Comparison of ENCODE assay signal across 20 cellular contexts in the genomic region with DNA sequence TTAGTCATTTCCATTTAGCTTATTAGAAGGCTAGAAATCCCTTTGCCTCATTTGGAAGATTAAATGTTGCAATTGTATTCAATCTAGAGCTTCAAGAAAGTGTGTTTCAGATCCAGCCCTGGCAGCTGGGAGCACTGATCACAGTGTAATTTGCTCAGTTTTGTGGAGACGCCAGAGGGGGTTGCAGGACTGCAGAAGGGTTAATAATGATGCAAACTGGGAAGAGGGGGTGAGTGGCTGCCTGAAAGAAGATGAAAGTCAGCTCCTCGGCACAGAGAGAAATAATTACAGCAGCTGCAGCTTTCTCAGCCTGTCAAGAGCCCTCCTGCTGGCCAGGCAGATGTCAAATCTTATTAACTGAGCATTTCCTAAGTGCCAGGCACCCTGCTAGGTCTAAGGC.
A peak's percentile ranks its signal among the peaks of the same experiment; 100 is the strongest.
DNase-seq lines count a peak whose midpoint lies in the region; ATAC-seq, FAIRE-seq and TF ChIP-seq lines count a peak whose summit lies in the region.
"Had no signal": no experiment of that assay in that cellular context is flagged by ENCODE, and none has a peak within 500 bp of the region (broad histone marks: within the 10 kb centered on the region; RNA-seq: fewer than 3 reads in every experiment).

No MANE protein-coding gene starts in this region.

- no peaks in the 10 kb centered on the region for H3K36me3 Mint-ChIP-seq in endodermal cell (ENCODE audit: low read depth)
- H3K36me3 Mint-ChIP-seq: CD8-positive, alpha-beta memory T cell had no signal

- DNase-seq in D721Med (ENCODE audit: insufficient read length, low spot score): peak; percentile 24
- DNase-seq in NCI-H82 treated with DMSO at 0.1 percent for 48 hours (lab: John Stamatoyannopoulos, UW; ENCODE audit: unreplicated experiment): peak; percentile 46
- peak; percentile 47 for DNase-seq in endodermal cell
- no peak for DNase-seq in inferior parietal cortex (ENCODE audit: extremely low spot score)
- no peak for DNase-seq in GM19238 (ENCODE audit: insufficient read length, low spot score)
- DNase-seq in COLO829 (ENCODE audit: low spot score): no peak
- DNase-seq: activated CD4-positive, CD25-positive, alpha-beta regulatory T cell; activated naive CD8-positive, alpha-beta T cell treated with anti-CD3 and anti-CD28 coated beads, Interleukin-2, amount 50 U/mL, for 24 hours; CD8-positive, alpha-beta memory T cell; effector memory CD4-positive, alpha-beta T cell; EL; left cardiac atrium; stimulated activated CD4-positive, alpha-beta T cell treated with anti-CD3 and anti-CD28 coated beads, Interleukin-4, amount 100 ng/mL, for 24 hours had no signal

- H3K4me1 Mint-ChIP-seq in endodermal cell: peaks cover 5% of the 10 kb centered on the region
- H3K4me1 Mint-ChIP-seq: activated naive CD8-positive, alpha-beta T cell treated with anti-CD3 and anti-CD28 coated beads, Interleukin-2, amount 50 U/mL, for 24 hours; CD8-positive, alpha-beta memory T cell had no signal

- H3K27me3 Mint-ChIP-seq in endodermal cell (ENCODE audit: insufficient read depth): no peaks in the 10 kb centered on the region
- H3K27me3 Mint-ChIP-seq: activated naive CD8-positive, alpha-beta T cell treated with anti-CD3 and anti-CD28 coated beads, Interleukin-2, amount 50 U/mL, for 24 hours had no signal

- H3F3A ChIP-seq in neural cell (ENCODE audit: insufficient read depth, low read length, poor library complexity, severe bottlenecking): no peaks in the 10 kb centered on the region

- H3K4me2 ChIP-seq in neural cell (ENCODE audit: low read length): no peak overlapping the region
- H3K4me2 ChIP-seq: hepatocyte had no signal

- H3K27ac Mint-ChIP-seq in endodermal cell: no peak overlapping the region
- H3K27ac Mint-ChIP-seq: activated naive CD8-positive, alpha-beta T cell treated with anti-CD3 and anti-CD28 coated beads, Interleukin-2, amount 50 U/mL, for 24 hours; CD8-positive, alpha-beta memory T cell; T-helper 1 cell treated with Interleukin-12 subunit alpha and Interleukin-12 subunit beta and Interleukin-4 antibody, amounts not matched to agents 30 μg/mL and 1 μg/mL, for 36 hours had no signal

- H3K36me3 ChIP-seq in endodermal cell (ENCODE audit: control insufficient read depth, insufficient read depth, low read length) (no peaks in the 10 kb centered on the region), neural cell (ENCODE audit: insufficient read depth, low read length) (no peaks in the 10 kb centered on the region)
- H3K36me3 ChIP-seq: cardiac muscle cell, pancreas had no signal

- H3K4me3 Mint-ChIP-seq in endodermal cell: no peak overlapping the region
- H3K4me3 Mint-ChIP-seq: activated naive CD8-positive, alpha-beta T cell treated with anti-CD3 and anti-CD28 coated beads, Interleukin-2, amount 50 U/mL, for 24 hours; CD8-positive, alpha-beta memory T cell; T-helper 1 cell treated with Interleukin-12 subunit alpha and Interleukin-12 subunit beta and Interleukin-4 antibody, amounts not matched to agents 30 μg/mL and 1 μg/mL, for 36 hours had no signal

- H3K27ac ChIP-seq in endodermal cell (ENCODE audit: low read depth, low read length): no peak overlapping the region
- H3K27ac ChIP-seq in neural cell (ENCODE audit: low read length): no peak overlapping the region
- H3K27ac ChIP-seq: cardiac muscle cell, hepatocyte, pancreas, skin epidermis had no signal

- no peaks in the 10 kb centered on the region for H3K9me3 Mint-ChIP-seq in endodermal cell
- H3K9me3 Mint-ChIP-seq: activated naive CD8-positive, alpha-beta T cell treated with anti-CD3 and anti-CD28 coated beads, Interleukin-2, amount 50 U/mL, for 24 hours had no signal

- no peaks in the 10 kb centered on the region for H3K9me2 ChIP-seq in neural cell (ENCODE audit: insufficient read depth, low read length)

- ATAC-seq in GM18502 (IDR thresholded peaks at IDR 0.05; ENCODE audit: poor library complexity, unreplicated experiment): no peak
- ATAC-seq: activated naive CD8-positive, alpha-beta T cell treated with anti-CD3 and anti-CD28 coated beads, Interleukin-2, amount 50 U/mL, for 24 hours had no signal

- H3K9me3 ChIP-seq in endodermal cell (ENCODE audit: control insufficient read depth, low read length) (no peaks in the 10 kb centered on the region), neural cell (ENCODE audit: low read length) (no peaks in the 10 kb centered on the region)
- H3K9me3 ChIP-seq: pancreas had no signal

- no peak overlapping the region for H3K9ac ChIP-seq in endodermal cell (ENCODE audit: extremely low read depth, low read length, poor library complexity, severe bottlenecking)
- no peak overlapping the region for H3K9ac ChIP-seq in neural cell (ENCODE audit: low read length)

- no peak overlapping the region for H3K4me3 ChIP-seq in endodermal cell (ENCODE audit: low read length)
- no peak overlapping the region for H3K4me3 ChIP-seq in neural cell (ENCODE audit: low read length)
- H3K4me3 ChIP-seq: cardiac muscle cell, hepatocyte, pancreas, skin epidermis had no signal

- H3K27me3 ChIP-seq in endodermal cell (ENCODE audit: control insufficient read depth, insufficient read depth, low read length, poor library complexity, severe bottlenecking) (no peaks in the 10 kb centered on the region), neural cell (ENCODE audit: insufficient read depth, low read depth, low read length) (no peaks in the 10 kb centered on the region)
- H3K27me3 ChIP-seq: cardiac muscle cell, hepatocyte, pancreas had no signal

- peak; percentile 27 for TF ChIP-seq RAD21 in neural cell (conservative IDR thresholded peaks at IDR 0.05)

- WGBS in endodermal cell (ENCODE audit: insufficient coverage in 1 of 2, insufficient read length in 1 of 2), 2 experiments: 63 to 73% methylated on average over 2 of the region's 2 CpGs

- H2AFZ ChIP-seq in neural cell (ENCODE audit: low read depth, low read length): no peak overlapping the region
- H2AFZ ChIP-seq: hepatocyte had no signal

- TF ChIP-seq EP300 in neural cell (conservative IDR thresholded peaks at IDR 0.05; ENCODE audit: poor library complexity, severe bottlenecking): peak; percentile 14

- H3K79me2 ChIP-seq in neural cell (replicated peaks; ENCODE audit: insufficient read depth, low read length): no peaks in the 10 kb centered on the region
- H3K79me2 ChIP-seq: hepatocyte had no signal

- H3K4me1 ChIP-seq in endodermal cell (ENCODE audit: control insufficient read depth, insufficient read depth, low read length): no peaks in the 10 kb centered on the region
- H3K4me1 ChIP-seq: pancreas had no signal

- no peak for FAIRE-seq in D721Med (lab: Jason Lieb, UNC)
- FAIRE-seq: pancreas had no signal

- TF ChIP-seq CTCF in D721Med (IDR thresholded peaks at IDR 0.05; ENCODE audit: insufficient read depth, missing control alignments) (peak; percentile 33), endodermal cell (conservative IDR thresholded peaks at IDR 0.05) (peak; percentile 25), neural cell (IDR thresholded peaks at IDR 0.05; ENCODE audit: poor library complexity, severe bottlenecking) (no peak)

- H4K20me1 ChIP-seq in neural cell (ENCODE audit: insufficient read depth): no peaks in the 10 kb centered on the region

TF ChIP-seq in neural cell, 6 proteins besides CTCF, POLR2A, EP300 and RAD21:
- TF ChIP-seq SMC3 (conservative IDR thresholded peaks at IDR 0.05; ENCODE audit: poor library complexity): peak; percentile 22
- TF ChIP-seq, protein P1, sequence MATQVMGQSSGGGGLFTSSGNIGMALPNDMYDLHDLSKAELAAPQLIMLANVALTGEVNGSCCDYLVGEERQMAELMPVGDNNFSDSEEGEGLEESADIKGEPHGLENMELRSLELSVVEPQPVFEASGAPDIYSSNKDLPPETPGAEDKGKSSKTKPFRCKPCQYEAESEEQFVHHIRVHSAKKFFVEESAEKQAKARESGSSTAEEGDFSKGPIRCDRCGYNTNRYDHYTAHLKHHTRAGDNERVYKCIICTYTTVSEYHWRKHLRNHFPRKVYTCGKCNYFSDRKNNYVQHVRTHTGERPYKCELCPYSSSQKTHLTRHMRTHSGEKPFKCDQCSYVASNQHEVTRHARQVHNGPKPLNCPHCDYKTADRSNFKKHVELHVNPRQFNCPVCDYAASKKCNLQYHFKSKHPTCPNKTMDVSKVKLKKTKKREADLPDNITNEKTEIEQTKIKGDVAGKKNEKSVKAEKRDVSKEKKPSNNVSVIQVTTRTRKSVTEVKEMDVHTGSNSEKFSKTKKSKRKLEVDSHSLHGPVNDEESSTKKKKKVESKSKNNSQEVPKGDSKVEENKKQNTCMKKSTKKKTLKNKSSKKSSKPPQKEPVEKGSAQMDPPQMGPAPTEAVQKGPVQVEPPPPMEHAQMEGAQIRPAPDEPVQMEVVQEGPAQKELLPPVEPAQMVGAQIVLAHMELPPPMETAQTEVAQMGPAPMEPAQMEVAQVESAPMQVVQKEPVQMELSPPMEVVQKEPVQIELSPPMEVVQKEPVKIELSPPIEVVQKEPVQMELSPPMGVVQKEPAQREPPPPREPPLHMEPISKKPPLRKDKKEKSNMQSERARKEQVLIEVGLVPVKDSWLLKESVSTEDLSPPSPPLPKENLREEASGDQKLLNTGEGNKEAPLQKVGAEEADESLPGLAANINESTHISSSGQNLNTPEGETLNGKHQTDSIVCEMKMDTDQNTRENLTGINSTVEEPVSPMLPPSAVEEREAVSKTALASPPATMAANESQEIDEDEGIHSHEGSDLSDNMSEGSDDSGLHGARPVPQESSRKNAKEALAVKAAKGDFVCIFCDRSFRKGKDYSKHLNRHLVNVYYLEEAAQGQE (IDR thresholded peaks at IDR 0.05; ENCODE audit: borderline replicate concordance): no peak

Comparison
In these comparisons a context has a peak if more than half of its experiments do, and no peak if none do; other contexts are left out.
1. DNase-seq: peak in D721Med (single experiment), NCI-H82 treated with DMSO at 0.1 percent for 48 hours (single experiment) and endodermal cell (single experiment); none in inferior parietal cortex (single experiment), GM19238 (single experiment) and COLO829 (single experiment).